ENCODE assay signal across 8 cellular contexts in the genomic region with DNA sequence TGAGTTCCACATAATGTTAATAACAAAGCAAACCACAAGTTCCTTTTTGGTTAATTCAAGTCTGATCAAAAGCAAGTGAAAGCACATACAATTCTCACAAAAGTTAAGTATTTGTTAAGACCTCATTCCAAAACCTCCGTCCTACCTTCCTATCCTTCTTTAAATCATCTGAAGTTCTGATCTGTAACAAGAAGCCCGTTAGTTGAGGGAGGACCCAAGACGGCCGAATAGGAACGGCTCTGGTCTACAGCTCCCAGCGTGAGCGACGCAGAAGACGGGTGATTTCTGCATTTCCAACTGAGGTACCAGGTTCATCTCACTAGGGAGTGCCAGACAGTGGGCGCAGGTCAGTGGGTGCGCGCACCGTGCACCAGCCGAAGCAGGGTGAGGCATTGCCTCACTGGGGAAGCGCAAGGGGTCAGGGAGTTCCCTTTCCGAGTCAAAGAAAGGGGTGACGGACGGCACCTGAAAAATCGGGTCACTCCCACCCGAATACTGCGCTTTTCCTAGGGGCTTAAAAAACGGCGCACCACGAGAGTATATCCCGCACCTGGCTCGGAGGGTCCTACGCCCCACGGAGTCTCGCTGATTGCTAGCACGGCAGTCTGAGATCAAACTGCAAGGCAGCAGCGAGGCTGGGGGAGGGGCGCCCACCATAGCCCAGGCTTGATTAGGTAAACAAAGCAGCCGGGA.
DNase-seq lines count a peak whose midpoint lies in the region; ATAC-seq, FAIRE-seq and TF ChIP-seq lines count a peak whose summit lies in the region.
"Not testable (repeated sequence)": the region's sequence is repeated elsewhere in the genome, so short reads cannot be mapped to it uniquely, and the experiment has no call there.

No MANE protein-coding gene starts in this region.

- H3K27ac ChIP-seq in CD8-positive, alpha-beta T cell (ENCODE audit: low read depth, low read length); MM.1S (ENCODE audit: low read length); kidney (ENCODE audit: low read depth in 2 of 2, low read length in 2 of 2): not testable (repeated sequence)

- H3K4me1 ChIP-seq in CD8-positive, alpha-beta T cell (ENCODE audit: insufficient read depth, low read length); MM.1S (ENCODE audit: low read length); kidney (ENCODE audit: control insufficient read depth in 1 of 2, insufficient read depth in 1 of 2, low read depth in 1 of 2, low read length in 2 of 2): not testable (repeated sequence)

- not testable (repeated sequence) for H3K36me3 Mint-ChIP-seq in CD8-positive, alpha-beta T cell; activated T-cell treated with anti-CD3 and anti-CD28 coated beads, Interleukin-2, amount 50 U/mL, for 24 hours (ENCODE audit: low read depth); MCF 10A (ENCODE audit: insufficient read depth, unreplicated experiment); glutamatergic neuron (ENCODE audit: unreplicated experiment); neural crest cell (ENCODE audit: low read depth); stimulated activated naive CD8-positive, alpha-beta T cell treated with anti-CD3 and anti-CD28 coated beads, Interleukin-15, Interleukin-2, amounts not matched to agents 100 ng/mL and 50 ng/mL, for 24 hours (ENCODE audit: low read depth)

- not testable (repeated sequence) for H3K9me3 ChIP-seq in CD8-positive, alpha-beta T cell (ENCODE audit: low read length); MM.1S (replicated peaks; ENCODE audit: insufficient read depth, low read length); kidney (ENCODE audit: control insufficient read depth in 1 of 2, low read length in 2 of 2)

- H3K9ac ChIP-seq in MM.1S (ENCODE audit: low read length); kidney (ENCODE audit: low read length in 2 of 2): not testable (repeated sequence)

- not testable (repeated sequence) for TF ChIP-seq CTCF in CD8-positive, alpha-beta T cell (IDR thresholded peaks at IDR 0.05); MM.1S (IDR thresholded peaks at IDR 0.05; ENCODE audit: low read length); MCF 10A (IDR thresholded peaks at IDR 0.05; ENCODE audit: unreplicated experiment); glutamatergic neuron (IDR thresholded peaks at IDR 0.05; ENCODE audit: partially characterized antibody, unreplicated experiment); kidney (IDR thresholded peaks at IDR 0.05; ENCODE audit: borderline replicate concordance, extremely low read depth, insufficient read depth); neural crest cell (conservative IDR thresholded peaks at IDR 0.05)

- not testable (repeated sequence) for FAIRE-seq in kidney (lab: Jason Lieb, UNC)

- intact Hi-C loops in CD8-positive, alpha-beta T cell (cut with DNase I, micrococcal nuclease); MCF 10A (cut with micrococcal nuclease); kidney (cut with DNase I): not testable (repeated sequence)

- H3K36me3 ChIP-seq in CD8-positive, alpha-beta T cell (ENCODE audit: insufficient read depth, low read length); MM.1S (replicated peaks; ENCODE audit: insufficient read depth, low read length); kidney (ENCODE audit: control insufficient read depth in 1 of 2, insufficient read depth in 2 of 2, low read length in 2 of 2): not testable (repeated sequence)

- CTCF ChIA-PET in CD8-positive, alpha-beta T cell (lab: Charles Lee); MCF 10A (lab: Yijun Ruan, JAX): not testable (repeated sequence)

- not testable (repeated sequence) for ATAC-seq in CD8-positive, alpha-beta T cell

- H4K20me1 ChIP-seq in MM.1S (ENCODE audit: insufficient read depth, low read length): not testable (repeated sequence)

- not testable (repeated sequence) for H3K27ac Mint-ChIP-seq in CD8-positive, alpha-beta T cell; activated T-cell treated with anti-CD3 and anti-CD28 coated beads, Interleukin-2, amount 50 U/mL, for 24 hours; MCF 10A (ENCODE audit: low read depth, unreplicated experiment); stimulated activated naive CD8-positive, alpha-beta T cell treated with anti-CD3 and anti-CD28 coated beads, Interleukin-15, Interleukin-2, amounts not matched to agents 100 ng/mL and 50 ng/mL, for 24 hours
- H3K27ac Mint-ChIP-seq in glutamatergic neuron (ENCODE audit: unreplicated experiment) (peak overlapping the region; percentile 95), neural crest cell (ENCODE audit: unreplicated experiment) (peak overlapping the region; percentile 92)

- H3F3A ChIP-seq in MM.1S (ENCODE audit: insufficient read depth, low read length): not testable (repeated sequence)

- not testable (repeated sequence) for H3K79me2 ChIP-seq in MM.1S (ENCODE audit: low read length)

- POLR2A ChIA-PET in CD8-positive, alpha-beta T cell (lab: Charles Lee); MCF 10A (lab: Yijun Ruan, JAX): not testable (repeated sequence)

- not testable (repeated sequence) for H2AFZ ChIP-seq in MM.1S (ENCODE audit: low read length)

- DNase-seq in CD8-positive, alpha-beta T cell; MM.1S; activated T-cell treated with anti-CD3 and anti-CD28 coated beads, Interleukin-2, amount 50 U/mL, for 24 hours; MCF 10A (ENCODE audit: unreplicated experiment): not testable (repeated sequence)
- DNase-seq in glutamatergic neuron (peak; percentile 46), kidney (peak; percentile 21), neural crest cell (ENCODE audit: low read depth, low spot score) (peak; percentile 44)

- H3K27me3 ChIP-seq in CD8-positive, alpha-beta T cell (ENCODE audit: insufficient read depth, low read length); MM.1S (replicated peaks; ENCODE audit: insufficient read depth, low read length): not testable (repeated sequence)

- not testable (repeated sequence) for H3K9me2 ChIP-seq in MM.1S (replicated peaks; ENCODE audit: insufficient read depth, low read length)

- not testable (repeated sequence) for H3K27me3 Mint-ChIP-seq in CD8-positive, alpha-beta T cell (ENCODE audit: low read depth); glutamatergic neuron (ENCODE audit: unreplicated experiment); neural crest cell (ENCODE audit: low read depth)
- H3K27me3 Mint-ChIP-seq in activated T-cell treated with anti-CD3 and anti-CD28 coated beads, Interleukin-2, amount 50 U/mL, for 24 hours: peaks cover 24% of the 10 kb centered on the region
- peaks cover 14% of the 10 kb centered on the region for H3K27me3 Mint-ChIP-seq in MCF 10A (ENCODE audit: insufficient read depth, unreplicated experiment)
- peaks cover 12% of the 10 kb centered on the region for H3K27me3 Mint-ChIP-seq in stimulated activated naive CD8-positive, alpha-beta T cell treated with anti-CD3 and anti-CD28 coated beads, Interleukin-15, Interleukin-2, amounts not matched to agents 100 ng/mL and 50 ng/mL, for 24 hours

- not testable (repeated sequence) for H3K9me3 Mint-ChIP-seq in CD8-positive, alpha-beta T cell; activated T-cell treated with anti-CD3 and anti-CD28 coated beads, Interleukin-2, amount 50 U/mL, for 24 hours; MCF 10A (ENCODE audit: unreplicated experiment); glutamatergic neuron (ENCODE audit: unreplicated experiment); neural crest cell; stimulated activated naive CD8-positive, alpha-beta T cell treated with anti-CD3 and anti-CD28 coated beads, Interleukin-15, Interleukin-2, amounts not matched to agents 100 ng/mL and 50 ng/mL, for 24 hours

- peak overlapping the region; percentile 4; the same call in 1 of the 2 replicates for H3K4me2 ChIP-seq in MM.1S (ENCODE audit: low read depth, low read length)

- not testable (repeated sequence) for H3K4me3 ChIP-seq in CD8-positive, alpha-beta T cell (ENCODE audit: low read depth, low read length); MM.1S (ENCODE audit: low read length); kidney (ENCODE audit: low read length in 2 of 2)

- not testable (repeated sequence) for H3K4me1 Mint-ChIP-seq in CD8-positive, alpha-beta T cell (ENCODE audit: low read depth); activated T-cell treated with anti-CD3 and anti-CD28 coated beads, Interleukin-2, amount 50 U/mL, for 24 hours (ENCODE audit: low read depth); MCF 10A (ENCODE audit: insufficient read depth, unreplicated experiment); stimulated activated naive CD8-positive, alpha-beta T cell treated with anti-CD3 and anti-CD28 coated beads, Interleukin-15, Interleukin-2, amounts not matched to agents 100 ng/mL and 50 ng/mL, for 24 hours (ENCODE audit: low read depth)
- peaks cover 17% of the 10 kb centered on the region for H3K4me1 Mint-ChIP-seq in glutamatergic neuron (ENCODE audit: low read depth, unreplicated experiment)
- peaks cover 22% of the 10 kb centered on the region for H3K4me1 Mint-ChIP-seq in neural crest cell

- H3K4me3 Mint-ChIP-seq in CD8-positive, alpha-beta T cell: peak overlapping the region; percentile 49
- H3K4me3 Mint-ChIP-seq in activated T-cell treated with anti-CD3 and anti-CD28 coated beads, Interleukin-2, amount 50 U/mL, for 24 hours: peak overlapping the region; percentile 15
- H3K4me3 Mint-ChIP-seq in MCF 10A (ENCODE audit: unreplicated experiment): peak overlapping the region; percentile 38
- H3K4me3 Mint-ChIP-seq in glutamatergic neuron (ENCODE audit: unreplicated experiment): peak overlapping the region; percentile 93
- peak overlapping the region; percentile 88 for H3K4me3 Mint-ChIP-seq in neural crest cell
- peak overlapping the region; percentile 32 for H3K4me3 Mint-ChIP-seq in stimulated activated naive CD8-positive, alpha-beta T cell treated with anti-CD3 and anti-CD28 coated beads, Interleukin-15, Interleukin-2, amounts not matched to agents 100 ng/mL and 50 ng/mL, for 24 hours

- not testable (repeated sequence) for BruUV-seq in MCF 10A (replicated peaks; lab: Mats Ljungman, UMichigan)

Comparison
In these comparisons a context has a peak if more than half of its experiments do, and no peak if none do; other contexts are left out.
1. H3K4me3 Mint-ChIP-seq: peak in every context shown above with its lines; median percentile 93 in glutamatergic neuron; 88 in neural crest cell; 49 in CD8-positive, alpha-beta T cell; 38 in MCF 10A; 32 in stimulated activated naive CD8-positive, alpha-beta T cell treated with anti-CD3 and anti-CD28 coated beads, Interleukin-15, Interleukin-2, amounts not matched to agents 100 ng/mL and 50 ng/mL, for 24 hours; 15 in activated T-cell treated with anti-CD3 and anti-CD28 coated beads, Interleukin-2, amount 50 U/mL, for 24 hours.